In genomic region chrX:94288972-94289371, GRCh38 we compare ENCODE assay signal across 22 cellular contexts.
"Had no signal": no experiment of that assay in that cellular context is flagged by ENCODE, and none has a peak within 500 bp of the region (broad histone marks: within the 10 kb centered on the region; RNA-seq: fewer than 3 reads in every experiment).

No MANE protein-coding gene starts in this region.

- H3K4me3 ChIP-seq: coronary artery, lung, prostate gland, right atrium auricular region, smooth muscle cell, stomach, thyroid gland had no signal

- H3K27ac ChIP-seq: coronary artery, prostate gland, right atrium auricular region, stomach, thyroid gland had no signal

- H3K4me1 ChIP-seq: prostate gland, right atrium auricular region, stomach, thyroid gland had no signal

- H3K27me3 ChIP-seq: right atrium auricular region, stomach, thyroid gland had no signal

- H3K36me3 ChIP-seq: prostate gland, right atrium auricular region, stomach, thyroid gland had no signal

- DNase-seq: dermis blood vessel endothelial cell; effector memory CD4-positive, alpha-beta T cell; hypothalamus; naive B cell; stimulated activated CD4-positive, alpha-beta T cell treated with anti-CD3 and anti-CD28 coated beads, Interleukin-12 subunit alpha, Interleukin-12 subunit beta, amount 100 ng/mL, for 4 hours; stimulated activated CD4-positive, alpha-beta T cell treated with anti-CD3 and anti-CD28 coated beads, Interleukin-2, amount 100 ng/mL, for 24 hours; stimulated activated CD4-positive, alpha-beta T cell treated with anti-CD3 and anti-CD28 coated beads, Interleukin-4, amount 100 ng/mL, for 24 hours; stimulated activated naive CD4-positive, alpha-beta T cell treated with Interleukin-2 at 50 U/mL for 16 hours; stomach; thyroid gland had no signal

- FAIRE-seq: endometrium, frontal cortex, keratinocyte had no signal

- H3K9me3 ChIP-seq: prostate gland, right atrium auricular region, thyroid gland had no signal

- ATAC-seq: left lobe of liver; natural killer cell treated with Interleukin-12 subunit alpha and Interleukin-12 subunit beta and Interleukin-15 and Interleukin-18, amount 100 ng/mL, for 72 hours; sciatic nerve; stimulated activated effector memory CD8-positive, alpha-beta T cell treated with anti-CD3 and anti-CD28 coated beads, Interleukin-12 subunit alpha, Interleukin-12 subunit beta, amount 100 ng/mL, for 72 hours had no signal
